19 cellular contexts compared by ENCODE assay signal in genomic region chr9:137273095-137273490, GRCh38. TPM values are rescaled to one million over a fixed set of nuclear protein-coding genes. Genes with fewer than 3 reads are reported as not detected.
"Had no signal": no experiment of that assay in that cellular context is flagged by ENCODE, and none has a peak within 500 bp of the region (broad histone marks: within the 10 kb centered on the region; RNA-seq: fewer than 3 reads in every experiment).

No MANE protein-coding gene starts in this region.

- H3K27me3 ChIP-seq: adrenal gland, testis had no signal

- H3K9me3 ChIP-seq: adrenal gland, gastroesophageal sphincter, testis had no signal

- ATAC-seq: activated CD8-positive, alpha-beta T cell treated with anti-CD3 and anti-CD28 coated beads, Interleukin-2, amount 10 ng/mL, durations not matched to agents 7 days and 5 days; activated T-helper 17 cell treated with anti-CD3 and anti-CD28 coated beads, Interleukin-2, amount 50 U/mL, for 72 hours; gastroesophageal sphincter had no signal

- H3K27ac ChIP-seq: adrenal gland, gastroesophageal sphincter, parathyroid adenoma, testis had no signal

- H3K4me3 ChIP-seq: adrenal gland, gastroesophageal sphincter, testis had no signal

- H3K79me2 ChIP-seq: parathyroid adenoma had no signal

- H3K9ac ChIP-seq: parathyroid adenoma had no signal

- DNase-seq: activated CD4-positive, alpha-beta T cell treated with anti-CD3 and anti-CD28 coated beads for 48 hours; activated CD8-positive, alpha-beta T cell treated with anti-CD3 and anti-CD28 coated beads, Interleukin-2, amount 10 ng/mL, durations not matched to agents 7 days and 5 days; activated naive CD4-positive, alpha-beta T cell treated with anti-CD3 and anti-CD28 coated beads, Interleukin-2, amount 10 ng/mL, durations not matched to agents 7 days and 5 days; central memory CD4-positive, alpha-beta T cell; cortex of kidney; effector CD8-positive, alpha-beta T cell; kidney glomerular epithelial cell; stimulated activated CD4-positive, alpha-beta T cell treated with anti-CD3 and anti-CD28 coated beads, Interleukin-4, amount 100 ng/mL, for 1 hour; stimulated activated CD8-positive, alpha-beta memory T cell treated with anti-CD3 and anti-CD28 coated beads, Interleukin-4, amount 100 ng/mL, for 48 hours; T-helper 9 cell; testis had no signal

- H2AFZ ChIP-seq: parathyroid adenoma had no signal

RNA-seq across cellular contexts. Expression of gene STPG3, which starts 22.0 kb away (rescaled TPM):
- total RNA-seq: activated CD8-positive, alpha-beta T cell treated with anti-CD3 and anti-CD28 coated beads, Interleukin-2, amount 10 ng/mL, durations not matched to agents 7 days and 5 days; activated T-helper 17 cell treated with anti-CD3 and anti-CD28 coated beads, Interleukin-2, amount 50 U/mL, for 72 hours; gastroesophageal sphincter; liver; myocyte; renal cortical epithelial cell; urinary bladder had no signal
- polyA plus RNA-seq: liver, urinary bladder had no signal
